30 cellular contexts compared by ENCODE assay signal in the genomic region with DNA sequence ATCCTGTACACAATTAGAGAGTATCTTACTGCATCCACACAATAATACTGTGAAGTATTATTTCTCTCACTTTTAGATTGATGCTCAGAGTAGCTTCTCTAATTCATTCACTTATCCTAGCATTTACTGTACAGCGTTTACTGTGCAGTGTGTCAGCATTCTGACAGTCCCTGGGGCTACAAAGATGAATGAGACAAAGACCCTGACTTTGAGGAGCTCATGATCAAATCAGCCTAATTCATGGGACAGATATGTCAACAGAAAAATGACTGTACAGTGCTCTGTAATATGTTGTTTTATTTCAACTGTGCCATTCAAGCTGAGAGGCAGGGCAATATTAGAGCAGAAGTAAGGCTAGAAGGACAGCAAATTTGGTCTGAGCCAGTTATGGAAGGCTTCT.
"Had no signal": no experiment of that assay in that cellular context is flagged by ENCODE, and none has a peak within 500 bp of the region (broad histone marks: within the 10 kb centered on the region; RNA-seq: fewer than 3 reads in every experiment).

No MANE protein-coding gene starts in this region.

- DNase-seq: activated effector memory CD4-positive, alpha-beta T cell treated with anti-CD3 and anti-CD28 coated beads, Interleukin-2, amount 50 U/mL, for 16 hours; activated effector memory CD4-positive, alpha-beta T cell treated with Interleukin-2 at 50 U/mL for 16 hours; activated gamma-delta T cell; activated gamma-delta T cell treated with Interleukin-2 at 50 U/mL for 16 hours; activated naive CD4-positive, alpha-beta T cell; activated naive CD4-positive, alpha-beta T cell treated with anti-CD3 and anti-CD28 coated beads for 36 hours; activated naive CD4-positive, alpha-beta T cell treated with anti-CD3 and anti-CD28 coated beads, Interleukin-2, amount 10 ng/mL, durations not matched to agents 7 days and 5 days; activated naive CD4-positive, alpha-beta T cell treated with anti-CD3 and anti-CD28 coated beads, Interleukin-2, amount 50 U/mL, for 16 hours; activated naive CD4-positive, alpha-beta T cell treated with Interleukin-2 at 50 U/mL for 16 hours; activated naive CD8-positive, alpha-beta T cell treated with anti-CD3 and anti-CD28 coated beads for 36 hours; activated naive CD8-positive, alpha-beta T cell treated with anti-CD3 and anti-CD28 coated beads, Interleukin-2, amount 10 ng/mL, durations not matched to agents 7 days and 5 days; activated naive CD8-positive, alpha-beta T cell treated with anti-CD3 and anti-CD28 coated beads, Interleukin-2, amount 50 U/mL, for 24 hours; activated T-cell treated with anti-CD3 and anti-CD28 coated beads, Interleukin-2, amount 50 U/mL, for 1 hour; activated T-cell treated with anti-CD3 and anti-CD28 coated beads, Interleukin-2, amount 50 U/mL, for 24 hours; activated T-cell treated with anti-CD3 and anti-CD28 coated beads, Interleukin-2, amount 50 U/mL, for 4 hours; activated T-cell treated with anti-CD3 and anti-CD28 coated beads, Interleukin-2, amount 50 U/mL, for 48 hours; activated T-cell treated with anti-CD3 and anti-CD28 coated beads, Interleukin-2, amount 50 U/mL, for 72 hours; adrenal gland; amniotic stem cell; amygdala; anterior cingulate cortex; aorta; body of pancreas; brain microvascular endothelial cell; caudate nucleus; central memory CD4-positive, alpha-beta T cell; cerebellar nuclear complex had no signal

- H3K9me3 ChIP-seq: adrenal gland, ascending aorta, body of pancreas, breast epithelium had no signal

- H3K36me3 ChIP-seq: adrenal gland, ascending aorta, brain microvascular endothelial cell, breast epithelium, cardiac muscle cell had no signal

- H3K4me1 ChIP-seq: adrenal gland, ascending aorta, body of pancreas, breast epithelium had no signal

- H3K27ac ChIP-seq: adrenal gland, ascending aorta, body of pancreas, brain microvascular endothelial cell, breast epithelium, cardiac muscle cell had no signal

- H3K4me3 ChIP-seq: adrenal gland, ascending aorta, body of pancreas, breast epithelium, cardiac muscle cell had no signal

- H3K27me3 ChIP-seq: adrenal gland, ascending aorta, body of pancreas, brain microvascular endothelial cell, breast epithelium had no signal
